24 cellular contexts compared by ENCODE assay signal in the genomic region with DNA sequence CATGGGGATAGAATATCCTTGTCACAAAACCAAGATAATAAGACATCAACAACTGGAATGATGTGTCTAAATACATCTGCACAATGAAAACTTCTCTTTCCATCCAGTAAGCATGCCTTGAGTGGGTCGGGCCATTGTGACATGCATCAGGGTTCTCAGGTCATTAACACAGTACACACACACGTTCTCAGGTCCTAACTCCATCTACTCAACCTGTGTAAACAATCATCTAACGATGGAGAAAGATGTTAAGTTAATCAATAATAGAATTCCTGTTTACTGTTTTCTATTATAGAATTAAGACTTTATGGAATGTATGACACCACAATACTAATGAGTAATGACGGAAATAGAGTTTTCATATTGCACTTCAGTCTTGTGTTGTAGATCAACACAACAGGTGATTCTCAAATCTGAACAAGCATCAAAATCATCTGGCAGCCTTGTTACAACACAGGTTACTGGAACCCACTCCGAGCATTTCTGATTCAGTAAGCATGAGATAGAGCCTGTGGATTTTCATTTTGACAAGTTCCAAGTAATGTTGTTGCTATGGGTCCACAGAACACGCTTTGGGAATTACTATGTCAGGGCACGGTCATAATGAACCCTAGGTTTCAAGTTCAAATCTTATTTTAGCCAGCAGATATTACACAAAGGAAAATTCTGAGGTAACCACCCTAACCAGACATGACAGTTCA. TPM values are rescaled to one million over a fixed set of nuclear protein-coding genes. Genes with fewer than 3 reads are reported as not detected.
DNase-seq lines count a peak whose midpoint lies in the region; ATAC-seq and TF ChIP-seq lines count a peak whose summit lies in the region.
"Had no signal": no experiment of that assay in that cellular context is flagged by ENCODE, and none has a peak within 500 bp of the region (broad histone marks: within the 10 kb centered on the region; RNA-seq: fewer than 3 reads in every experiment).

No MANE protein-coding gene starts in this region.

- H3K36me3 ChIP-seq in right lobe of liver, result no peaks in the 10 kb centered on the region
- H3K36me3 ChIP-seq: MG63 had no signal

- no peaks in the 10 kb centered on the region for H3K27me3 ChIP-seq in right lobe of liver
- H3K27me3 ChIP-seq: MG63 had no signal

- ATAC-seq in right lobe of liver (peak; percentile 85 to 96 (median 87)), HG02885 (IDR thresholded peaks at IDR 0.05; ENCODE audit: poor library complexity, unreplicated experiment) (no peak)
- ATAC-seq: GM23338, PC-3 had no signal

- H3K4me1 Mint-ChIP-seq in activated CD4-positive, alpha-beta memory T cell treated with anti-CD3 and anti-CD28 coated beads for 36 hours (ENCODE audit: low read depth), result peaks cover 5% of the 10 kb centered on the region
- H3K4me1 Mint-ChIP-seq: CD14-positive monocyte had no signal

- WGBS in right lobe of liver (ENCODE audit: insufficient coverage, low coverage, low lambda C conversion rate, missing lambda C conversion rate), result 20% methylated on average over 7 of the region's 7 CpGs

- H3K4me1 ChIP-seq in right lobe of liver, result no peaks in the 10 kb centered on the region

- POLR2A ChIA-PET in activated CD4-positive, alpha-beta memory T cell treated with anti-CD3 and anti-CD28 coated beads for 36 hours (lab: Charles Lee), result no interaction called here

- TF ChIP-seq POLR2A in right lobe of liver (IDR thresholded peaks at IDR 0.05), result no peak

- H3K36me3 Mint-ChIP-seq in activated CD4-positive, alpha-beta memory T cell treated with anti-CD3 and anti-CD28 coated beads for 36 hours, result no peaks in the 10 kb centered on the region
- H3K36me3 Mint-ChIP-seq: CD14-positive monocyte had no signal

- H3K27ac Mint-ChIP-seq in activated CD4-positive, alpha-beta memory T cell treated with anti-CD3 and anti-CD28 coated beads for 36 hours, result peak overlapping the region; percentile 45
- H3K27ac Mint-ChIP-seq: CD14-positive monocyte, GM23338 had no signal

- TF ChIP-seq CTCF in right lobe of liver (IDR thresholded peaks at IDR 0.05), result no peak

- H3K27ac ChIP-seq in right lobe of liver, result peak overlapping the region; percentile 2 to 67 (median 28)
- H3K27ac ChIP-seq: 22Rv1 had no signal

- no peak overlapping the region for H3K4me3 Mint-ChIP-seq in activated CD4-positive, alpha-beta memory T cell treated with anti-CD3 and anti-CD28 coated beads for 36 hours
- H3K4me3 Mint-ChIP-seq: CD14-positive monocyte, GM23338 had no signal

- no peaks in the 10 kb centered on the region for H3K27me3 Mint-ChIP-seq in activated CD4-positive, alpha-beta memory T cell treated with anti-CD3 and anti-CD28 coated beads for 36 hours

- CTCF ChIA-PET in activated CD4-positive, alpha-beta memory T cell treated with anti-CD3 and anti-CD28 coated beads for 36 hours (lab: Charles Lee), result no interaction called here

- no peak overlapping the region for H3K4me3 ChIP-seq in right lobe of liver
- H3K4me3 ChIP-seq: GM23338, MG63 had no signal

- peak; percentile 18 for DNase-seq in NCI-H146 (lab: John Stamatoyannopoulos, UW)
- DNase-seq in NCI-H146 treated with DMSO at 0.1 percent for 48 hours (lab: John Stamatoyannopoulos, UW; ENCODE audit: unreplicated experiment), result no peak
- DNase-seq in DMS53 (lab: John Stamatoyannopoulos, UW), result peak; percentile 61
- DNase-seq in activated CD4-positive, alpha-beta memory T cell treated with anti-CD3 and anti-CD28 coated beads for 36 hours, result peak; percentile 24
- DNase-seq in right lobe of liver, result peak; percentile 19 to 48 (median 47)
- DNase-seq in islet precursor cell, result no peak
- DNase-seq in NCI-H1417 treated with DMSO at 0.1 percent for 48 hours (lab: John Stamatoyannopoulos, UW), result no peak
- DNase-seq: DMS 273 treated with DMSO at 0.1 percent for 48 hours, GDM1, HCEC 1CT, Kasumi-1, MG63, NCI-H1092, NCI-H1694 treated with DMSO at 0.1 percent for 48 hours, NCI-H2107, NCI-H524, RPMI8226, SHP77 treated with DMSO at 0.1 percent for 48 hours, SK-N-SH had no signal

- H3K9me3 Mint-ChIP-seq in activated CD4-positive, alpha-beta memory T cell treated with anti-CD3 and anti-CD28 coated beads for 36 hours, result peaks cover 5% of the 10 kb centered on the region
- H3K9me3 Mint-ChIP-seq: GM23338 had no signal

- H3K9me3 ChIP-seq in right lobe of liver, result no peaks in the 10 kb centered on the region
- H3K9me3 ChIP-seq: MG63, SK-N-SH had no signal

- intact Hi-C loops in activated CD4-positive, alpha-beta memory T cell treated with anti-CD3 and anti-CD28 coated beads for 36 hours (cut with micrococcal nuclease), result loop anchor here (1.0 to 10.0 kb wide), 4 partner anchors 11 to 1042 kb away; partner anchors contain the start of gene STAG2
- intact Hi-C loops in right lobe of liver (cut with DNase I), result no loop called here

RNA-seq across cellular contexts. Expression of gene TENM1, which starts 40.3 kb away (rescaled TPM):
- under 1 TPM; 0.17 to 0.19 TPM for total RNA-seq in activated CD4-positive, alpha-beta memory T cell treated with anti-CD3 and anti-CD28 coated beads for 36 hours
- 1 to 10 TPM; 1.7 to 8.7 (median 7.3) TPM for total RNA-seq in right lobe of liver

Comparison
In these comparisons a context has a peak if more than half of its experiments do, and no peak if none do; other contexts are left out.
1. DNase-seq: peak in NCI-H146 (single experiment), DMS53 (single experiment), activated CD4-positive, alpha-beta memory T cell treated with anti-CD3 and anti-CD28 coated beads for 36 hours (single experiment) and right lobe of liver (3 of 3); none in NCI-H146 treated with DMSO at 0.1 percent for 48 hours (single experiment), islet precursor cell (single experiment) and NCI-H1417 treated with DMSO at 0.1 percent for 48 hours (single experiment).